Comparison of ENCODE assay signal across 20 cellular contexts in genomic region chr6:16751251-16751946, GRCh38. TPM values are rescaled to one million over a fixed set of nuclear protein-coding genes. Genes with fewer than 3 reads are reported as not detected.
A peak's percentile ranks its signal among the peaks of the same experiment; 100 is the strongest.
DNase-seq lines count a peak whose midpoint lies in the region; ATAC-seq, FAIRE-seq and TF ChIP-seq lines count a peak whose summit lies in the region.
"Had no signal": no experiment of that assay in that cellular context is flagged by ENCODE, and none has a peak within 500 bp of the region (broad histone marks: within the 10 kb centered on the region; RNA-seq: fewer than 3 reads in every experiment).

No MANE protein-coding gene starts in this region.

- WGBS in small intestine, 3 donors, result 42 to 59% (median 53%) methylated on average over 2 of the region's 2 CpGs
- WGBS in H9 (ENCODE audit: extremely low coverage, insufficient read length, low lambda C conversion rate), result no CpG with 5 or more reads among the region's 2 CpGs

- H3K4me3 ChIP-seq in epithelial cell of esophagus (ENCODE audit: low read length), result no peak overlapping the region
- H3K4me3 ChIP-seq in small intestine (ENCODE audit: low read depth in 1 of 2, low read length in 2 of 2), result no peak overlapping the region
- H3K4me3 ChIP-seq: upper lobe of right lung had no signal

- H3K27ac Mint-ChIP-seq in H9, result no peak overlapping the region
- H3K27ac Mint-ChIP-seq: activated CD4-positive, alpha-beta T cell treated with anti-CD3 and anti-CD28 coated beads for 36 hours; activated naive CD8-positive, alpha-beta T cell treated with anti-CD3 and anti-CD28 coated beads, Interleukin-2, amount 10 ng/mL, durations not matched to agents 7 days and 5 days; naive thymus-derived CD8-positive, alpha-beta T cell; stimulated activated memory B cell treated with anti-CD40 and anti-IgM and Interleukin-4, amounts not matched to agents 10 μg/mL and 1 μg/mL and 100 μg/mL, for 72 hours; T-helper 1 cell treated with Interleukin-12 subunit alpha and Interleukin-12 subunit beta and Interleukin-4 antibody, amounts not matched to agents 30 μg/mL and 1 μg/mL, for 36 hours had no signal

- no peak overlapping the region for H2BK12ac ChIP-seq in H9 (ENCODE audit: insufficient read length, low read depth, low read length)

- H3K4me3 Mint-ChIP-seq in H9, result no peak overlapping the region
- H3K4me3 Mint-ChIP-seq: activated CD4-positive, alpha-beta T cell treated with anti-CD3 and anti-CD28 coated beads for 36 hours; activated naive CD8-positive, alpha-beta T cell treated with anti-CD3 and anti-CD28 coated beads, Interleukin-2, amount 10 ng/mL, durations not matched to agents 7 days and 5 days; naive thymus-derived CD8-positive, alpha-beta T cell; stimulated activated memory B cell treated with anti-CD40 and anti-IgM and Interleukin-4, amounts not matched to agents 10 μg/mL and 1 μg/mL and 100 μg/mL, for 72 hours; T-helper 1 cell treated with Interleukin-12 subunit alpha and Interleukin-12 subunit beta and Interleukin-4 antibody, amounts not matched to agents 30 μg/mL and 1 μg/mL, for 36 hours had no signal

- no peak overlapping the region for H2AK5ac ChIP-seq in H9 (ENCODE audit: insufficient read length, low read length)

- no peaks in the 10 kb centered on the region for H3K9me3 Mint-ChIP-seq in H9
- H3K9me3 Mint-ChIP-seq: activated naive CD8-positive, alpha-beta T cell treated with anti-CD3 and anti-CD28 coated beads, Interleukin-2, amount 10 ng/mL, durations not matched to agents 7 days and 5 days; naive thymus-derived CD8-positive, alpha-beta T cell; stimulated activated memory B cell treated with anti-CD40 and anti-IgM and Interleukin-4, amounts not matched to agents 10 μg/mL and 1 μg/mL and 100 μg/mL, for 72 hours; T-helper 1 cell treated with Interleukin-12 subunit alpha and Interleukin-12 subunit beta and Interleukin-4 antibody, amounts not matched to agents 30 μg/mL and 1 μg/mL, for 36 hours had no signal

- H3K4ac ChIP-seq in H9 (ENCODE audit: low read depth, low read length), result no peak overlapping the region

- H2BK120ac ChIP-seq in H9 (ENCODE audit: low read depth, low read length, poor library complexity, severe bottlenecking), result no peak overlapping the region

- H3K14ac ChIP-seq in H9 (ENCODE audit: insufficient read depth, low read length), result no peak overlapping the region

- no peak overlapping the region for H3K9ac ChIP-seq in H9 (ENCODE audit: extremely low read depth, insufficient read length, low read length)

- no peaks in the 10 kb centered on the region for H3K36me3 ChIP-seq in small intestine (ENCODE audit: control insufficient read depth in 2 of 2, insufficient read depth in 2 of 2, low read length in 2 of 2)

- no peak overlapping the region for H4K8ac ChIP-seq in H9 (replicated peaks; ENCODE audit: insufficient read length, low read depth, low read length)

- peak; percentile 63 for DNase-seq in H4 (ENCODE audit: low spot score)
- peak; percentile 57 for DNase-seq in NCI-H69 (lab: John Stamatoyannopoulos, UW)
- DNase-seq in epithelial cell of esophagus (ENCODE audit: low read depth), result peak; percentile 46
- peak; percentile 73 for DNase-seq in small intestine
- DNase-seq in H9, result no peak
- no peak for DNase-seq in activated CD4-positive, alpha-beta T cell treated with anti-CD3 and anti-CD28 coated beads for 1 hour
- DNase-seq: activated CD4-positive, alpha-beta T cell treated with anti-CD3 and anti-CD28 coated beads for 36 hours; activated naive CD8-positive, alpha-beta T cell treated with anti-CD3 and anti-CD28 coated beads, Interleukin-2, amount 10 ng/mL, durations not matched to agents 7 days and 5 days; hippocampal formation; naive thymus-derived CD8-positive, alpha-beta T cell; NCI-H1417; NCI-H446 treated with DMSO at 0.1 percent for 48 hours; OCI-M1; right cardiac atrium; stimulated activated CD4-positive, alpha-beta T cell treated with anti-CD3 and anti-CD28 coated beads, Interleukin-4, amount 100 ng/mL, for 4 hours; upper lobe of right lung had no signal

- no peaks in the 10 kb centered on the region for H3K36me3 Mint-ChIP-seq in H9 (ENCODE audit: insufficient read depth in 1 of 3, low read depth in 3 of 3)

- no peak for ATAC-seq in HG02623 (IDR thresholded peaks at IDR 0.05; ENCODE audit: unreplicated experiment)
- ATAC-seq: activated CD4-positive, alpha-beta T cell treated with anti-CD3 and anti-CD28 coated beads for 36 hours; naive thymus-derived CD8-positive, alpha-beta T cell; right cardiac atrium; stimulated activated memory B cell treated with anti-CD40 and anti-IgM and Interleukin-4, amounts not matched to agents 10 μg/mL and 1 μg/mL and 100 μg/mL, for 72 hours had no signal

- no peak overlapping the region for H3K56ac ChIP-seq in H9 (ENCODE audit: insufficient read length, low read depth, low read length)

- no peaks in the 10 kb centered on the region for H3K79me2 ChIP-seq in H9 (ENCODE audit: insufficient read depth, low read length)

- no peaks in the 10 kb centered on the region for H3K79me1 ChIP-seq in H9 (ENCODE audit: insufficient read depth, low read depth, low read length, poor library complexity, severe bottlenecking)

- no peaks in the 10 kb centered on the region for H3K27me3 Mint-ChIP-seq in H9 (ENCODE audit: low read depth)
- H3K27me3 Mint-ChIP-seq: activated CD4-positive, alpha-beta T cell treated with anti-CD3 and anti-CD28 coated beads for 36 hours; activated naive CD8-positive, alpha-beta T cell treated with anti-CD3 and anti-CD28 coated beads, Interleukin-2, amount 10 ng/mL, durations not matched to agents 7 days and 5 days; naive thymus-derived CD8-positive, alpha-beta T cell; stimulated activated memory B cell treated with anti-CD40 and anti-IgM and Interleukin-4, amounts not matched to agents 10 μg/mL and 1 μg/mL and 100 μg/mL, for 72 hours had no signal

- H3K9me3 ChIP-seq in small intestine (ENCODE audit: control insufficient read depth, low read depth), result no peaks in the 10 kb centered on the region
- no peaks in the 10 kb centered on the region for H3K9me3 ChIP-seq in H9 (ENCODE audit: control insufficient read depth, low read depth, low read length)
- H3K9me3 ChIP-seq: upper lobe of right lung had no signal

- no peak overlapping the region for H2BK15ac ChIP-seq in H9 (ENCODE audit: low read depth, low read length)

- no peak for TF ChIP-seq CTCF in epithelial cell of esophagus (IDR thresholded peaks at IDR 0.05; ENCODE audit: insufficient read depth, low read depth, low read length, missing control alignments)
- no peak for TF ChIP-seq CTCF in H9 (conservative IDR thresholded peaks at IDR 0.05)

- no peak overlapping the region for H2BK5ac ChIP-seq in H9 (ENCODE audit: insufficient read length, low read length)

- H4K5ac ChIP-seq in H9 (ENCODE audit: insufficient read length, low read depth, low read length), result no peak overlapping the region

- H3K18ac ChIP-seq in H9 (ENCODE audit: insufficient read length, low read depth, low read length), result no peak overlapping the region

- H3K27me3 ChIP-seq in small intestine (ENCODE audit: control insufficient read depth in 2 of 2, insufficient read depth in 2 of 2, low read length in 2 of 2), result no peaks in the 10 kb centered on the region
- no peaks in the 10 kb centered on the region for H3K27me3 ChIP-seq in H9 (ENCODE audit: insufficient read depth, low read length)
- H3K27me3 ChIP-seq: upper lobe of right lung had no signal

- H3K27ac ChIP-seq in small intestine (ENCODE audit: low read depth in 1 of 2, low read length in 1 of 2) (no peak overlapping the region), H9 (ENCODE audit: insufficient read length, low read depth, low read length) (no peak overlapping the region)

- H3K23ac ChIP-seq in H9 (ENCODE audit: insufficient read length, low read depth, low read length), result no peak overlapping the region

- H3K23me2 ChIP-seq in H9 (ENCODE audit: insufficient read length, low read depth, low read length, poor library complexity, severe bottlenecking), result no peaks in the 10 kb centered on the region

- peaks cover 8 to 16% of the 10 kb centered on the region in 2 experiments for H3K4me1 Mint-ChIP-seq in H9

- no peak overlapping the region for H2AFZ ChIP-seq in H9 (ENCODE audit: low read length)

- no peak overlapping the region for H2BK20ac ChIP-seq in H9 (ENCODE audit: low read depth, low read length, poor library complexity, severe bottlenecking)

- no peak overlapping the region for H3T11ph ChIP-seq in H9 (ENCODE audit: low read length)

- H4K20me1 ChIP-seq in H9 (ENCODE audit: control insufficient read depth, insufficient read depth, insufficient read length), result no peaks in the 10 kb centered on the region

- H3K4me1 ChIP-seq in small intestine (ENCODE audit: control insufficient read depth in 2 of 2, insufficient read depth in 1 of 2, low read depth in 1 of 2, low read length in 1 of 2) (peaks cover 7 to 29% of the 10 kb centered on the region in 2 donors), H9 (ENCODE audit: insufficient read depth, low read length) (no peaks in the 10 kb centered on the region; the same call in none of the 2 replicates)

- no peak overlapping the region for H4K91ac ChIP-seq in H9 (ENCODE audit: insufficient read length, low read depth, low read length)

- FAIRE-seq in small intestine (lab: Jason Lieb, UNC), result no peak
- FAIRE-seq: GM18507 had no signal

- H3K4me2 ChIP-seq in H9 (ENCODE audit: insufficient read depth, insufficient read length, low read length), result no peak overlapping the region

RNA-seq across cellular contexts. Expression of gene ATXN1, which starts 9.9 kb away (rescaled TPM):
- 14.6 and 18.9 TPM in 2 replicates for total RNA-seq in H4 (2014; rRNA removed; shearing (Covaris generic))
- 1 to 10 TPM; 4.6 to 6.5 (median 5.4) TPM for polyA plus RNA-seq in small intestine
- 3.0 and 5.6 TPM in 2 replicates for total RNA-seq in H9 (2021)

Comparison
In these comparisons a context has a peak if more than half of its experiments do, and no peak if none do; other contexts are left out.
1. DNase-seq: peak in H4 (single experiment), NCI-H69 (single experiment), epithelial cell of esophagus (single experiment) and small intestine (single experiment); none in H9 (single experiment) and activated CD4-positive, alpha-beta T cell treated with anti-CD3 and anti-CD28 coated beads for 1 hour (single experiment).